In the genomic region with DNA sequence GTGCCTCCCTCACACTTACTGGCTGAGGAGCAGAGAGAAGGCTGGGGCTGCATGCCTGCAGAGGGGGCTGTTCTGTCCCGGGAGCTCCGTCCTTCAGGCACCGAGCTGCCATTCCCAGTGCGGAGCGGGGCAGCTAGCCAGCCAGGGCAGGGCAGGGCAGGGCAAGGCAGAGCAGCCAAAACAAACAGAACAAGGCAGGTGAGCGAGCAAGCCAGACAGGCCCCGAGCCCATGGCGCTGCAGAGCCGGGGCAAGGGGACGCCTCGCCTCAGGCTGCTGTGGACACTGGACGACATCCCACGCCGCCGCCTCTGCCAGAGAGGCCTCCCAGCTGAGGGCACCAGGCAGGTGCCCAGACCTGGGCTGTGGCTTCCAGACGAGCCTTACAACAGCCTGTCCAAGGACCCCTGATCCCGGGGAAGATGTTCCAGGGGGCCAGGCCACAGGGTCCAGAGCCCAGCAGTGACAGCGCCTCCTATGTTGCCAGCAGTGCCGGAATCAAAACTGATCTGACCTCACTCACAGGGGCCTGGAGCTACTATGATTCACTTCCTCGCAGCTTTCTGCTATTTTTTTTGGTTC, we compare ENCODE assay signal across 11 cellular contexts. TPM values are rescaled to one million over a fixed set of nuclear protein-coding genes. Genes with fewer than 3 reads are reported as not detected.
DNase-seq lines count a peak whose midpoint lies in the region; TF ChIP-seq lines count a peak whose summit lies in the region.
"Had no signal": no experiment of that assay in that cellular context is flagged by ENCODE, and none has a peak within 500 bp of the region (broad histone marks: within the 10 kb centered on the region; RNA-seq: fewer than 3 reads in every experiment).

No MANE protein-coding gene starts in this region.

- H3K4me3 ChIP-seq in stomach, result peak overlapping the region in 1 of 4 donors; percentile 11

- H3K36me3 ChIP-seq in stomach, result peaks cover 25 to 88% (median 70%) of the 10 kb centered on the region in 4 donors

- no peaks in the 10 kb centered on the region for H3K9me3 ChIP-seq in stomach

- H3K27ac ChIP-seq in cingulate gyrus (ENCODE audit: low read depth, low read length) (peak overlapping the region; percentile 19), layer of hippocampus (ENCODE audit: low read depth, low read length) (peak overlapping the region; percentile 19), stomach (peak overlapping the region; percentile 33 to 76 (median 69))
- H3K27ac ChIP-seq: parathyroid adenoma had no signal

- H3K4me1 ChIP-seq in stomach, result peaks cover 12 to 54% (median 22%) of the 10 kb centered on the region in 4 donors
- H3K4me1 ChIP-seq: parathyroid adenoma had no signal

- DNase-seq in Kasumi-1 (lab: John Stamatoyannopoulos, UW) (peak; percentile 85 to 88), stomach (peak; percentile 94), LoVo (ENCODE audit: low spot score) (no peak), islet precursor cell (no peak), HUDEP-2 (lab: John Stamatoyannopoulos, UW; ENCODE audit: unreplicated experiment in 76 of 76) (no peak), SIG-M5 (lab: John Stamatoyannopoulos, UW) (no peak)
- DNase-seq: activated naive CD8-positive, alpha-beta T cell treated with anti-CD3 and anti-CD28 coated beads for 36 hours; stimulated activated CD8-positive, alpha-beta memory T cell treated with anti-CD3 and anti-CD28 coated beads, Interleukin-4, amount 100 ng/mL, for 48 hours had no signal

- 38 to 54% (median 46%) methylated on average over 3 to 20 of the region's 20 CpGs for WGBS in stomach, 5 donors

- intact Hi-C loops in stomach (cut with DNase I; ENCODE audit: low total_unique reads), result no loop called here

- TF ChIP-seq CTCF in stomach (IDR thresholded peaks at IDR 0.05), result no peak

- TF ChIP-seq EP300 in stomach (IDR thresholded peaks at IDR 0.05), result no peak

- no peak for TF ChIP-seq POLR2A in stomach (IDR thresholded peaks at IDR 0.05)

- no peaks in the 10 kb centered on the region for H3K27me3 ChIP-seq in layer of hippocampus (ENCODE audit: control insufficient read depth, insufficient read depth, low read length)
- no peaks in the 10 kb centered on the region for H3K27me3 ChIP-seq in stomach

RNA-seq across cellular contexts. Expression of gene NDST2, which starts 8.2 kb away (rescaled TPM):
- total RNA-seq in stomach, result 10 to 100 TPM in 4 of 5 donors, 1 to 10 TPM in 1; 2.3 to 97.4 (median 16.7) TPM
- 1 to 10 TPM; 3.5 to 9.8 (median 6.5) TPM for polyA plus RNA-seq in stomach

RNA-seq across cellular contexts. Expression of gene ZSWIM8, which starts 34.2 kb away (rescaled TPM):
- 100 to 1,000 TPM in 3 of 5 donors, 10 to 100 TPM in 2; 43.4 to 325 (median 101) TPM for total RNA-seq in stomach
- polyA plus RNA-seq in stomach, result 100 to 1,000 TPM in 1 of 3 donors, 10 to 100 TPM in 2; 53.4 to 121 (median 57.7) TPM

RNA-seq across cellular contexts. Expression of gene CHCHD1, which starts 37.8 kb away (rescaled TPM):
- 10 to 100 TPM in 3 of 5 donors, 1 to 10 TPM in 2; 1.3 to 51.0 (median 11.2) TPM for total RNA-seq in stomach
- 10 to 100 TPM; 60.2 to 81.6 (median 69.9) TPM for polyA plus RNA-seq in stomach

RNA-seq across cellular contexts. Expression of gene CAMK2G, which starts 54.8 kb away (rescaled TPM):
- 10 to 100 TPM; 28.8 to 93.3 (median 31.9) TPM for total RNA-seq in stomach
- 10 to 100 TPM in 2 of 3 donors, 1 to 10 TPM in 1; 7.5 to 22.8 (median 11.0) TPM for polyA plus RNA-seq in stomach

Comparison
In these comparisons a context has a peak if more than half of its experiments do, and no peak if none do; other contexts are left out.
1. DNase-seq: peak in Kasumi-1 (2 of 2) and stomach (single experiment); none in LoVo (single experiment), islet precursor cell (single experiment), HUDEP-2 (0 of 76) and SIG-M5 (single experiment).
2. H3K27ac ChIP-seq: peak in every context shown above with its lines; median percentile 69 in stomach; 19 in cingulate gyrus; 19 in layer of hippocampus.